ENCODE assay signal across 8 cellular contexts in the genomic region with DNA sequence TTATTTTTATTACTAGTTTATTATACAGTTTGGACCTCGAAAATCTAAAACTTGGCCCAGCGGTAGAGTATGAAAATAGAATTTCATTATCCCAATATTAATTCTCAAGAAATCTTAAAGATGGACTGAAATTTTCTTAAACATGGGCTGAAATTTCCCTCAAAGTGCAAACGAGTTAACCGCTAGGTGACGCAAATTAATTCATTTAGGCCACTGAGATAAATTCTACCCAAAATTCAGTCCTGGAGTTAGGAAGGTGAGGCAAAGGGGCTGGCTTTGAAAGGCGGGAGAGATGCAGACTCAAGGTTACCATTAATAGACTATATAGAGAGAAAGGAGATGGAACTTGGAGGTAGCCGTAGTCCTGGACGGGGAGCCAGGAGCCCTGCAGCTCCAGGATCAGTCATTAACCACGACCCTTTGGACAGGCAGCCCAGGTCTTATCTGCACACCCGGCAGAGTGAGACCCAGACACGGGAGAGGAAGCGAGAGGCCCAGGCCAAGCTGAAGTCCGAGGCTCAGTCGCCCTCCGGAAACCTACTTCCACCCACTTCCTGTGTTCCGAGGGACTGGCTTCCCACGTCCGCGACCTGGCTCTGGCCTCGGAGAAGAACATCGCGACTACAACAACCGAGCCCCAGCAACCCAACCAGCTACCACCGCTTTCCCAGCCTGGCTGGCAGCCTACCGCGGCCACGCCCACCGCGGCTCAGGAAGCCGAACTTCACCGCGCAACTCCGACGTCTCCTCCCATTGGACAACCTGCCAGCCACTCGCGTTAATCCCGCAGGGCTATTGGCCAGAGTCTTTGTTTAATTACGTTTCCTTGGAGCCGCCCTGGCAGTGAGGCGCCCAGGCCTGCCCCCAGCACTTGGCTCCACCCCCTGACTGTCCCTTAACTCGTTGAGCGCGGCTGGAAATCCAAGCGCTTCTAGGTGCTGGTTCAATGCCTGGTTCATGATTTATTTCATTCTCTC. TPM values are rescaled to one million over a fixed set of nuclear protein-coding genes. Genes with fewer than 3 reads are reported as not detected.
DNase-seq lines count a peak whose midpoint lies in the region; ATAC-seq, FAIRE-seq and TF ChIP-seq lines count a peak whose summit lies in the region.

A gene with protein sequence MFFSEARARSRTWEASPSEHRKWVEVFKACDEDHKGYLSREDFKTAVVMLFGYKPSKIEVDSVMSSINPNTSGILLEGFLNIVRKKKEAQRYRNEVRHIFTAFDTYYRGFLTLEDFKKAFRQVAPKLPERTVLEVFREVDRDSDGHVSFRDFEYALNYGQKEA (minus strand): TSS at position 686 of the 977 bp plus-strand sequence. CDS start 70 bp downstream, at position 616.

- ATAC-seq in HG02885 (IDR thresholded peaks at IDR 0.05; ENCODE audit: poor library complexity, unreplicated experiment) (peak; percentile 85), T-helper 17 cell (peak; percentile 84), left ventricle myocardium superior (peak; percentile 94)

- H3K27ac Mint-ChIP-seq in T-helper 17 cell: peak within 1 kb of the TSS; percentile 94

- H3K27ac ChIP-seq in angular gyrus (ENCODE audit: low read depth, low read length) (peak within 1 kb of the TSS; percentile 58), prostate gland (peak within 1 kb of the TSS; percentile 83 to 84)

- no peaks in the 10 kb centered on the region for H3K27me3 Mint-ChIP-seq in T-helper 17 cell

- no peaks in the 10 kb centered on the region for H3K36me3 ChIP-seq in prostate gland

- H3K36me3 Mint-ChIP-seq in T-helper 17 cell (ENCODE audit: low read depth): peaks cover 2% of the 10 kb centered on the region

- H3K4me1 Mint-ChIP-seq in T-helper 17 cell: peaks cover 23% of the 10 kb centered on the region

- FAIRE-seq in urothelium cell line (lab: Jason Lieb, UNC): peak; percentile 80

- H3K27me3 ChIP-seq in prostate gland (replicated peaks; ENCODE audit: insufficient read depth): no peaks in the 10 kb centered on the region

- DNase-seq in NCI-H1694 (lab: John Stamatoyannopoulos, UW) (peak; percentile 99), T-helper 17 cell (peak; percentile 84 to 93 (median 90)), left ventricle myocardium superior (peak; percentile 97), prostate gland (ENCODE audit: low spot score) (peak; percentile 97), urothelium cell line (ENCODE audit: low spot score) (peak; percentile 90)

- H3K9me3 ChIP-seq in T-helper 17 cell (ENCODE audit: control insufficient read depth, low read length, poor library complexity, severe bottlenecking) (no peaks in the 10 kb centered on the region), prostate gland (no peaks in the 10 kb centered on the region)

- H3K4me3 ChIP-seq in prostate gland: peak within 1 kb of the TSS; percentile 66 to 84

- TF ChIP-seq CTCF in prostate gland (IDR thresholded peaks at IDR 0.05): no peak

- peak within 1 kb of the TSS; percentile 97 for H3K4me3 Mint-ChIP-seq in T-helper 17 cell

- H3K4me1 ChIP-seq in prostate gland (replicated peaks): no peaks in the 10 kb centered on the region

- intact Hi-C loops in left ventricle myocardium superior (cut with micrococcal nuclease) (no loop called here), prostate gland (cut with DNase I) (no loop called here)

- peak; percentile 73 for TF ChIP-seq POLR2A in GM15510 (IDR thresholded peaks at IDR 0.05; ENCODE audit: borderline replicate concordance, extremely low read depth, insufficient read length)
- TF ChIP-seq POLR2A in prostate gland (IDR thresholded peaks at IDR 0.05): peak; percentile 14

- 1% methylated on average over 39 of the region's 44 CpGs for WGBS in prostate gland

RNA-seq across cellular contexts. Expression of the gene that starts here (rescaled TPM):
- 1 to 10 TPM; 1.1 to 1.9 TPM for total RNA-seq in T-helper 17 cell
- 3.6 TPM for total RNA-seq in left ventricle myocardium superior
- 1 to 10 TPM; 8.2 to 9.6 TPM for total RNA-seq in prostate gland

Comparison
In these comparisons a context has a peak if more than half of its experiments do, and no peak if none do; other contexts are left out.
1. Peak in every context shown above with its lines: DNase-seq, ATAC-seq, H3K4me3 ChIP-seq and H3K27ac ChIP-seq.